In the genomic region with DNA sequence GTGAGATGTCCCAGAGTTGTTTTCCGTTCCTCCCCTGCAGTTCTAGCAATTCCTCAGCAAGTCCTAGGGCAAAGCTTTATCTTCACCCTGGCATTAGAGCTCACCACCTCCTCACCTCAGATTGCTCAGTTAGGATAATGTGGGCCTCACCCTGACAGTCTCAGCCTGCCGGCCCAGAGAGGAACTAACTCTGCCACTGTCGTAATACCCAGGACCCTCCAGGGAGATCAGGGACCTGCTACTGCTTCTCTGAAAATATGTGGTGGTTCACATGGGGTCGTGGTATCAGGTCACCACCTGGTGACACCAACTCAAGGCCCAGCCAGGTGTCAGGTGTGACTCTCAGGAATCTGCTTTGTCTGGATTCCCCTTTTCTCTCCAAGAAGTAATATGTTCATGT, we compare ENCODE assay signal across 14 cellular contexts.
A peak's percentile ranks its signal among the peaks of the same experiment; 100 is the strongest.
DNase-seq lines count a peak whose midpoint lies in the region; ATAC-seq and TF ChIP-seq lines count a peak whose summit lies in the region.
"Had no signal": no experiment of that assay in that cellular context is flagged by ENCODE, and none has a peak within 500 bp of the region (broad histone marks: within the 10 kb centered on the region; RNA-seq: fewer than 3 reads in every experiment).

No MANE protein-coding gene starts in this region.

- TF ChIP-seq CTCF in GM23338 (conservative IDR thresholded peaks at IDR 0.05; ENCODE audit: low read depth in 2 of 2) (no peak), left lung (IDR thresholded peaks at IDR 0.05) (no peak), spleen (IDR thresholded peaks at IDR 0.05 in 8 of 11, conservative IDR thresholded peaks at IDR 0.05 in 3 of 11) (no peak)

- no peak overlapping the region for H3K4me3 Mint-ChIP-seq in GM23338
- H3K4me3 Mint-ChIP-seq: activated naive CD8-positive, alpha-beta T cell; type B pancreatic cell had no signal

- 0 out of 2 replicates have a peak, but pooled peaks cover 10% of the 10 kb centered on the region for H3K9me3 ChIP-seq in SK-N-MC (ENCODE audit: low read depth, low read length)
- H3K9me3 ChIP-seq in left lung: peaks cover 0 to 34% of the 10 kb centered on the region in 2 donors
- peaks cover 0 to 44% (median 33%) of the 10 kb centered on the region in 8 donors for H3K9me3 ChIP-seq in spleen

- H3K36me3 ChIP-seq in GM23338 (ENCODE audit: insufficient read depth): peaks cover 45% of the 10 kb centered on the region
- H3K36me3 ChIP-seq in SK-N-MC (ENCODE audit: insufficient read depth, low read length): peaks cover 72% of the 10 kb centered on the region
- H3K36me3 ChIP-seq in left lung: peaks cover 0 to 34% of the 10 kb centered on the region in 2 donors
- peaks cover 0 to 75% (median 22%) of the 10 kb centered on the region in 6 donors for H3K36me3 ChIP-seq in spleen

- peaks cover 18% of the 10 kb centered on the region for H3K4me1 Mint-ChIP-seq in GM23338

- H3K27ac ChIP-seq in GM23338 (ENCODE audit: low read depth): no peak overlapping the region
- H3K27ac ChIP-seq in SK-N-MC: peak overlapping the region; percentile 86
- H3K27ac ChIP-seq in left lung: peak overlapping the region in 1 of 2 donors; percentile 39
- peak overlapping the region in 5 of 8 donors; percentile 5 to 62 (median 46) for H3K27ac ChIP-seq in spleen

- no peaks in the 10 kb centered on the region for H4K20me1 ChIP-seq in GM23338 (replicated peaks; ENCODE audit: insufficient read depth)

- no peak overlapping the region for H2AFZ ChIP-seq in GM23338

- peak overlapping the region; percentile 3; the same call in 1 of the 2 replicates for H3K27ac Mint-ChIP-seq in GM23338
- H3K27ac Mint-ChIP-seq: activated naive CD8-positive, alpha-beta T cell; type B pancreatic cell had no signal

- H3K27me3 Mint-ChIP-seq in GM23338 (ENCODE audit: insufficient read depth, low read depth, poor library complexity): no peaks in the 10 kb centered on the region
- H3K27me3 Mint-ChIP-seq: activated naive CD8-positive, alpha-beta T cell; type B pancreatic cell had no signal

- intact Hi-C loops in left lung (cut with DNase I) (no loop called here), spleen (cut with DNase I; ENCODE audit: low total_unique reads) (loop anchor here (10.0 kb wide), 1 partner anchor 123 kb away; the partner anchor contains the start of gene CRIM1)

- peaks cover 39% of the 10 kb centered on the region for H3K79me2 ChIP-seq in GM23338 (replicated peaks; ENCODE audit: insufficient read depth)

- TF ChIP-seq POLR2A in spleen (IDR thresholded peaks at IDR 0.05): no peak

- 47 to 68% (median 59%) methylated on average over 4 of the region's 4 CpGs for WGBS in spleen, 5 donors

- no peak overlapping the region for H3K4me3 ChIP-seq in GM23338
- no peak overlapping the region for H3K4me3 ChIP-seq in SK-N-MC
- H3K4me3 ChIP-seq in left lung: no peak overlapping the region
- H3K4me3 ChIP-seq in spleen: no peak overlapping the region
- H3K4me3 ChIP-seq: MG63 had no signal

- H3K27me3 ChIP-seq in GM23338 (ENCODE audit: insufficient read depth): no peaks in the 10 kb centered on the region
- H3K27me3 ChIP-seq in left lung: no peaks in the 10 kb centered on the region
- no peaks in the 10 kb centered on the region for H3K27me3 ChIP-seq in spleen (replicated peaks in 1 of 7)
- H3K27me3 ChIP-seq: MG63 had no signal

- H3F3A ChIP-seq in GM23338 (replicated peaks; ENCODE audit: low read depth): no peaks in the 10 kb centered on the region

- H3K9me2 ChIP-seq in GM23338 (ENCODE audit: insufficient read depth): no peaks in the 10 kb centered on the region

- H3K9ac ChIP-seq in SK-N-MC (ENCODE audit: insufficient read length): no peak overlapping the region

- no peak overlapping the region for H3K4me2 ChIP-seq in GM23338

- H3K4me1 ChIP-seq in GM23338 (ENCODE audit: insufficient read depth) (peaks cover 14% of the 10 kb centered on the region), left lung (peaks cover 8 to 23% of the 10 kb centered on the region in 2 donors), spleen (peaks cover 0 to 25% (median 15%) of the 10 kb centered on the region in 6 donors)

- no peak for DNase-seq in GM23338 (ENCODE audit: low spot score)
- no peak for DNase-seq in SK-N-MC (ENCODE audit: low read depth, low spot score)
- DNase-seq in left lung: no peak
- no peak for DNase-seq in spleen
- no peak for DNase-seq in NCI-H2227 (lab: John Stamatoyannopoulos, UW; ENCODE audit: unreplicated experiment)
- no peak for DNase-seq in NAMALWA (ENCODE audit: low spot score)
- no peak for DNase-seq in DMS79 (lab: John Stamatoyannopoulos, UW)
- DNase-seq: activated CD4-positive, CD25-positive, alpha-beta regulatory T cell; activated CD8-positive, alpha-beta memory T cell treated with anti-CD3 and anti-CD28 coated beads, Interleukin-2, amount 50 U/mL, for 48 hours; MG63; posterior cingulate gyrus had no signal

- H3K9me3 Mint-ChIP-seq in GM23338: peaks cover 24% of the 10 kb centered on the region; the same call in 2 of the 3 replicates

- peaks cover 94% of the 10 kb centered on the region for H3K36me3 Mint-ChIP-seq in GM23338 (ENCODE audit: low read depth)

- no peak for ATAC-seq in GM23338
- peak; percentile 15 for ATAC-seq in left lung
- no peak for ATAC-seq in HG03097 (IDR thresholded peaks at IDR 0.05; ENCODE audit: low FRiP score, unreplicated experiment)

TF ChIP-seq in GM23338, 12 proteins besides CTCF, POLR2A, EP300 and RAD21:
- TF ChIP-seq, protein P1, sequence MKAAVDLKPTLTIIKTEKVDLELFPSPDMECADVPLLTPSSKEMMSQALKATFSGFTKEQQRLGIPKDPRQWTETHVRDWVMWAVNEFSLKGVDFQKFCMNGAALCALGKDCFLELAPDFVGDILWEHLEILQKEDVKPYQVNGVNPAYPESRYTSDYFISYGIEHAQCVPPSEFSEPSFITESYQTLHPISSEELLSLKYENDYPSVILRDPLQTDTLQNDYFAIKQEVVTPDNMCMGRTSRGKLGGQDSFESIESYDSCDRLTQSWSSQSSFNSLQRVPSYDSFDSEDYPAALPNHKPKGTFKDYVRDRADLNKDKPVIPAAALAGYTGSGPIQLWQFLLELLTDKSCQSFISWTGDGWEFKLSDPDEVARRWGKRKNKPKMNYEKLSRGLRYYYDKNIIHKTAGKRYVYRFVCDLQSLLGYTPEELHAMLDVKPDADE (IDR thresholded peaks at IDR 0.05): no peak
- no peak for TF ChIP-seq CREB1 (CRISPR knock-in tag; IDR thresholded peaks at IDR 0.05; ENCODE audit: low read depth)
- no peak for TF ChIP-seq JUNB (IDR thresholded peaks at IDR 0.05; ENCODE audit: unreplicated experiment)
- no peak for TF ChIP-seq ZNF114 (CRISPR knock-in tag; IDR thresholded peaks at IDR 0.05)
- no peak for TF ChIP-seq REST (IDR thresholded peaks at IDR 0.05; ENCODE audit: unreplicated experiment)
- no peak for TF ChIP-seq NANOG (IDR thresholded peaks at IDR 0.05; ENCODE audit: borderline replicate concordance)
- no peak for TF ChIP-seq ZNF331 (CRISPR knock-in tag; IDR thresholded peaks at IDR 0.05; ENCODE audit: low read depth)
